8 cellular contexts compared by ENCODE assay signal in the genomic region with DNA sequence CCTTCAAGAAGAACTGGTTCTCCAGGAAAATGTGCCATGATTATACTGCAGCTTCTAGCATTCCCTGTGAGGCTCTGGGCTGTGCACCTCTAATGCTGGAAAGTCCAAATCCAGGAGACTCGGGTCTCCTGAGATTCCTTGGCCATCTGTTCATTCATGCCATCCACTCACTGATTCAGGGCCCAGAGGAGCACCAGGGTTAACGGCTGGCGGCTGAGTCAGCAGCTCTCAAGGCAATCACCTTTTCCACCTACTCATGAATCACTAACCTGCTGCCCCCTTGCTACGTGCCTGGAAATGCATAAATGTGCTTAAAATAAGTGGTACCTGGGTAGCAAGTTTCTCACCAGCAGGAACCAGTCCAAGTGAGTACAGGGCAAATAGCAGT.
DNase-seq lines count a peak whose midpoint lies in the region; ATAC-seq, FAIRE-seq and TF ChIP-seq lines count a peak whose summit lies in the region.

No MANE protein-coding gene starts in this region.

- WGBS in A549 (ENCODE audit: missing lambda C conversion rate): 0% methylated on average over 4 of the region's 4 CpGs

- peak; percentile 23 for FAIRE-seq in A549 (lab: Jason Lieb, UNC)

- H3K27me3 Mint-ChIP-seq in CD8-positive, alpha-beta T cell (ENCODE audit: low read depth): peaks cover 13% of the 10 kb centered on the region

- H3K9me3 ChIP-seq in A549: no peaks in the 10 kb centered on the region
- H3K9me3 ChIP-seq in CD8-positive, alpha-beta T cell (ENCODE audit: low read length): no peaks in the 10 kb centered on the region

- intact Hi-C loops in CD8-positive, alpha-beta T cell (cut with DNase I, micrococcal nuclease): no loop called here

- DNase-seq in A549 (ENCODE audit: low read depth in 1 of 2, low spot score in 1 of 2) (peak; percentile 49 to 59), HK-2 (ENCODE audit: unreplicated experiment) (peak; percentile 94), T1000 (lab: John Stamatoyannopoulos, UW) (peak; percentile 26), iPS-NIHi7 (ENCODE audit: extremely low spot score) (peak; percentile 41), midbrain (lab: John Stamatoyannopoulos, UW) (no peak), substantia nigra (lab: John Stamatoyannopoulos, UW) (no peak)
- no peak for DNase-seq in CD8-positive, alpha-beta T cell

- no peaks in the 10 kb centered on the region for H3K4me1 Mint-ChIP-seq in CD8-positive, alpha-beta T cell (ENCODE audit: low read depth)

- CTCF ChIA-PET in A549 (lab: Yijun Ruan, JAX): interaction anchor here (0.6 to 3.8 kb wide), 20 partner anchors 9 to 339 kb away, joined by 3 to 32 read pairs (median 4); no protein-coding TSS in a partner anchor
- CTCF ChIA-PET in CD8-positive, alpha-beta T cell (lab: Charles Lee): no interaction called here

- H3K27me3 ChIP-seq in CD8-positive, alpha-beta T cell (ENCODE audit: insufficient read depth, low read length): no peaks in the 10 kb centered on the region

- TF ChIP-seq RAD21 in A549 (conservative IDR thresholded peaks at IDR 0.05 in 1 of 2, IDR thresholded peaks at IDR 0.05 in 1 of 2): peak in 1 of 2 experiments; percentile 36; a peak in 3 of 5 replicates

- no peaks in the 10 kb centered on the region for H3K36me3 Mint-ChIP-seq in CD8-positive, alpha-beta T cell

- TF ChIP-seq POLR2A in A549 (IDR thresholded peaks at IDR 0.05; ENCODE audit: low read length): no peak

- H3K27ac Mint-ChIP-seq in CD8-positive, alpha-beta T cell: no peak overlapping the region

- POLR2A ChIA-PET in A549 (lab: Yijun Ruan, JAX): interaction anchor here (1.0 kb wide), 1 partner anchor 133 kb away, joined by 3 read pairs; the partner anchor contains the start of gene KCNMA1
- POLR2A ChIA-PET in CD8-positive, alpha-beta T cell (lab: Charles Lee): no interaction called here

- peak overlapping the region; percentile 57 for H3K4me2 ChIP-seq in A549

- no peaks in the 10 kb centered on the region for H3K9me3 Mint-ChIP-seq in CD8-positive, alpha-beta T cell

- peak overlapping the region; percentile 69 to 84 for H3K27ac ChIP-seq in A549
- H3K27ac ChIP-seq in substantia nigra (ENCODE audit: low read depth, low read length, poor library complexity, severe bottlenecking): no peak overlapping the region
- H3K27ac ChIP-seq in CD8-positive, alpha-beta T cell (ENCODE audit: low read depth, low read length): no peak overlapping the region

- peak; percentile 49 to 69; a peak in 5 of 6 replicates for ATAC-seq in A549
- ATAC-seq in GM18873 (IDR thresholded peaks at IDR 0.05; ENCODE audit: low FRiP score, unreplicated experiment): no peak
- no peak for ATAC-seq in CD8-positive, alpha-beta T cell

- H3K4me3 ChIP-seq in A549: no peak overlapping the region
- H3K4me3 ChIP-seq in CD8-positive, alpha-beta T cell (ENCODE audit: low read depth, low read length): no peak overlapping the region

- peaks cover 65% of the 10 kb centered on the region for H3K4me1 ChIP-seq in A549
- no peaks in the 10 kb centered on the region for H3K4me1 ChIP-seq in CD8-positive, alpha-beta T cell (ENCODE audit: insufficient read depth, low read length)

- H3K36me3 ChIP-seq in CD8-positive, alpha-beta T cell (ENCODE audit: insufficient read depth, low read length): no peaks in the 10 kb centered on the region

- peak; percentile 22; the same call in 2 of the 3 replicates for TF ChIP-seq CTCF in A549 (IDR thresholded peaks at IDR 0.05)
- no peak for TF ChIP-seq CTCF in CD8-positive, alpha-beta T cell (IDR thresholded peaks at IDR 0.05)

- peak in 1 of 2 experiments; percentile 23; a peak in 1 of 5 replicates for TF ChIP-seq EP300 in A549 (IDR thresholded peaks at IDR 0.05)

- H3K4me3 Mint-ChIP-seq in CD8-positive, alpha-beta T cell: no peak overlapping the region

TF ChIP-seq in A549, 52 proteins besides CTCF, POLR2A, EP300 and RAD21:
- TF ChIP-seq HOXB5 (CRISPR knock-in tag; IDR thresholded peaks at IDR 0.05): no peak
- TF ChIP-seq SMC3 (IDR thresholded peaks at IDR 0.05): peak; percentile 26; the same call in 2 of the 3 replicates
- TF ChIP-seq MAFK (IDR thresholded peaks at IDR 0.05; ENCODE audit: partially characterized antibody): peak; percentile 80
- TF ChIP-seq FOSL2 (IDR thresholded peaks at IDR 0.05): no peak
- TF ChIP-seq FOSL2 (CRISPR knock-in tag; IDR thresholded peaks at IDR 0.05): 0 out of 2 replicates have a peak, but pooled peaks have one; percentile 17
- TF ChIP-seq HOXA7 (CRISPR knock-in tag; IDR thresholded peaks at IDR 0.05): no peak
- TF ChIP-seq, protein P1, sequence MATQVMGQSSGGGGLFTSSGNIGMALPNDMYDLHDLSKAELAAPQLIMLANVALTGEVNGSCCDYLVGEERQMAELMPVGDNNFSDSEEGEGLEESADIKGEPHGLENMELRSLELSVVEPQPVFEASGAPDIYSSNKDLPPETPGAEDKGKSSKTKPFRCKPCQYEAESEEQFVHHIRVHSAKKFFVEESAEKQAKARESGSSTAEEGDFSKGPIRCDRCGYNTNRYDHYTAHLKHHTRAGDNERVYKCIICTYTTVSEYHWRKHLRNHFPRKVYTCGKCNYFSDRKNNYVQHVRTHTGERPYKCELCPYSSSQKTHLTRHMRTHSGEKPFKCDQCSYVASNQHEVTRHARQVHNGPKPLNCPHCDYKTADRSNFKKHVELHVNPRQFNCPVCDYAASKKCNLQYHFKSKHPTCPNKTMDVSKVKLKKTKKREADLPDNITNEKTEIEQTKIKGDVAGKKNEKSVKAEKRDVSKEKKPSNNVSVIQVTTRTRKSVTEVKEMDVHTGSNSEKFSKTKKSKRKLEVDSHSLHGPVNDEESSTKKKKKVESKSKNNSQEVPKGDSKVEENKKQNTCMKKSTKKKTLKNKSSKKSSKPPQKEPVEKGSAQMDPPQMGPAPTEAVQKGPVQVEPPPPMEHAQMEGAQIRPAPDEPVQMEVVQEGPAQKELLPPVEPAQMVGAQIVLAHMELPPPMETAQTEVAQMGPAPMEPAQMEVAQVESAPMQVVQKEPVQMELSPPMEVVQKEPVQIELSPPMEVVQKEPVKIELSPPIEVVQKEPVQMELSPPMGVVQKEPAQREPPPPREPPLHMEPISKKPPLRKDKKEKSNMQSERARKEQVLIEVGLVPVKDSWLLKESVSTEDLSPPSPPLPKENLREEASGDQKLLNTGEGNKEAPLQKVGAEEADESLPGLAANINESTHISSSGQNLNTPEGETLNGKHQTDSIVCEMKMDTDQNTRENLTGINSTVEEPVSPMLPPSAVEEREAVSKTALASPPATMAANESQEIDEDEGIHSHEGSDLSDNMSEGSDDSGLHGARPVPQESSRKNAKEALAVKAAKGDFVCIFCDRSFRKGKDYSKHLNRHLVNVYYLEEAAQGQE (IDR thresholded peaks at IDR 0.05): no peak
- 0 out of 2 replicates have a peak, but pooled peaks have one; percentile 20 for TF ChIP-seq MAX (IDR thresholded peaks at IDR 0.05)

Comparison
In these comparisons a context has a peak if more than half of its experiments do, and no peak if none do; other contexts are left out.
1. ATAC-seq: peak in A549 (2 of 2); none in GM18873 (single experiment) and CD8-positive, alpha-beta T cell (single experiment).
2. DNase-seq: peak in A549 (2 of 2), HK-2 (single experiment), T1000 (single experiment) and iPS-NIHi7 (single experiment); none in midbrain (single experiment), substantia nigra (0 of 49) and CD8-positive, alpha-beta T cell (0 of 7).
3. H3K27ac ChIP-seq: peak in A549 (2 of 2); none in substantia nigra (single experiment) and CD8-positive, alpha-beta T cell (single experiment).